ENCODE assay signal across 8 cellular contexts in the genomic region with DNA sequence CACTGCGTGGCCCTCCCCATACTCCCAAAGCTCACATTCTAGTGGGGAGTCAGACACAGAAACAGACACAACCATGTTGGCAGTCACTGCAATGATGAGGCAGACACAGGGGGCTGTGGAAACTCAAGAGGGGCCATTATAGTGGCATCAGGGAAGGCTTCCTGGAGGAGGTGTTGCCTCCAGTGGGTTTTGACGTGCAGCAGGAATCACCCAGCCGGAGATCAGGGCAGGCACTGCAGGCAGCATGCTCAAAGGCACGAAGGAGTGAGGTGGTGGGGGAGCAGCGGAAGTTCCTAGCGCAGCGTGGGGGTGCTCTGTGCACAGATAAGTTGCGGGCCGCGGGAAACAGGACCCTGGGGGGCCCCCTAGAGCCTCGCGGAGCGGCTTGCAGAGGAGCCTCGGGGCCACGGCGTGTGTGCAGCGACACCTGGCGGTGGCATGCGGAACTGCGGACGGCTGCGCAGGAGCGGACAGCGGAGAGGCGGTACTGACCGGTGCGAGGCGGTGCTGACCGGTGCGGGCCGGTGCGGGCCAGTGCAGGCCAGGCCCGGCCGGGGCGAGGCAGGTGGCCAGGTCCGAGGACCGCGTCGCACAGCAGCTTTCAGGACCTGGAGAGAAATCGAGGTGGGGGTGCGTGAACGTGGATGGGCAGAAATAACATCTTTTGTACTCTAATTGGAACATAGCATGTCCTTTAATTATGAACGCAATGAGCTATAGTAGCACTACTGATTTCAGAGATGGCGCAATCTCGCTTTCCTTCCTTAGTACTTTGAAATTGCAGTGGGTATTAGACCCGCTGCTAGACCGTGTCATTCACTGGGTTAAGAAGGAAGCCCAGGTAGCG.
A peak's percentile ranks its signal among the peaks of the same experiment; 100 is the strongest.
DNase-seq lines count a peak whose midpoint lies in the region; ATAC-seq and TF ChIP-seq lines count a peak whose summit lies in the region.

No MANE protein-coding gene starts in this region.

- H3K27ac Mint-ChIP-seq in brain (peak overlapping the region in 3 of 5 experiments; percentile 63 to 92 (median 80)), immature natural killer cell (peak overlapping the region in 1 of 6 donors; percentile 51)

- H3K27ac ChIP-seq in VCaP, result no peak overlapping the region

- POLR2A ChIA-PET in BJ (lab: Charles Lee), result no interaction called here

- TF ChIP-seq CTCF in BJ (IDR thresholded peaks at IDR 0.05; ENCODE audit: insufficient read depth, low read depth, low read length) (peak; percentile 99), LNCaP clone FGC (IDR thresholded peaks at IDR 0.05; ENCODE audit: control insufficient read depth, extremely low read depth, insufficient read depth) (peak; percentile 99), VCaP (conservative IDR thresholded peaks at IDR 0.05) (peak; percentile 100), brain (conservative IDR thresholded peaks at IDR 0.05) (peak; percentile 98 to 100)

- H3K9me3 Mint-ChIP-seq in brain (peaks cover 0 to 5% (median 0%) of the 10 kb centered on the region in 5 experiments), immature natural killer cell (no peaks in the 10 kb centered on the region)

- no peak overlapping the region for H3K4me3 ChIP-seq in BJ (ENCODE audit: low read depth, low read length)
- H3K4me3 ChIP-seq in LNCaP clone FGC (ENCODE audit: low read depth, low read length), result no peak overlapping the region

- H3K4me1 Mint-ChIP-seq in brain (peaks cover 68% of the 10 kb centered on the region), immature natural killer cell (peaks cover 12 to 26% of the 10 kb centered on the region in 2 donors)

- no peaks in the 10 kb centered on the region for H3K36me3 ChIP-seq in BJ (ENCODE audit: control insufficient read depth, insufficient read depth, low read length)

- DNase-seq in BJ (ENCODE audit: low read depth) (no peak), LNCaP clone FGC (ENCODE audit: low read depth) (no peak), immature natural killer cell (peak; percentile 72 to 78 (median 72))
- peak; percentile 44 to 71 (median 66) for DNase-seq in stimulated activated CD4-positive, alpha-beta T cell treated with anti-CD3 and anti-CD28 coated beads, Interleukin-12 subunit alpha, Interleukin-12 subunit beta, amount 100 ng/mL, for 48 hours (ENCODE audit: low read depth in 2 of 3, low spot score in 1 of 3)

- H3K27me3 ChIP-seq in BJ (ENCODE audit: control insufficient read depth, insufficient read depth, low read length), result no peaks in the 10 kb centered on the region

- CTCF ChIA-PET in BJ (lab: Yijun Ruan, JAX), result interaction anchor here (0.6 to 15.8 kb wide), 29 partner anchors 7 to 1647 kb away, joined by 3 to 655 read pairs (median 5); partner anchors contain the start of genes FBLN2 and HDAC11

- no peaks in the 10 kb centered on the region for H3K36me3 Mint-ChIP-seq in brain
- H3K36me3 Mint-ChIP-seq in immature natural killer cell, result no peaks in the 10 kb centered on the region

- peak overlapping the region in 4 of 5 experiments; percentile 34 to 66 (median 60) for H3K4me3 Mint-ChIP-seq in brain
- H3K4me3 Mint-ChIP-seq in immature natural killer cell, result peak overlapping the region in 4 of 5 donors; percentile 5 to 67 (median 50)

- H3K27me3 Mint-ChIP-seq in brain (peaks cover 12% of the 10 kb centered on the region), immature natural killer cell (ENCODE audit: low read depth in 3 of 3) (peaks cover 6 to 11% (median 11%) of the 10 kb centered on the region in 3 donors)

- ATAC-seq in GM19372 (IDR thresholded peaks at IDR 0.05; ENCODE audit: low read depth, unreplicated experiment) (peak; percentile 79), HG02588 (IDR thresholded peaks at IDR 0.05; ENCODE audit: unreplicated experiment) (no peak)

Comparison
In these comparisons a context has a peak if more than half of its experiments do, and no peak if none do; other contexts are left out.
1. DNase-seq: peak in immature natural killer cell (3 of 3) and stimulated activated CD4-positive, alpha-beta T cell treated with anti-CD3 and anti-CD28 coated beads, Interleukin-12 subunit alpha, Interleukin-12 subunit beta, amount 100 ng/mL, for 48 hours (3 of 3); none in BJ (single experiment) and LNCaP clone FGC (single experiment).
2. Peak in every context shown above with its lines, with median percentiles within 50 percentile points of each other: CTCF ChIP-seq.